Comparison of ENCODE assay signal across 8 cellular contexts in the genomic region with DNA sequence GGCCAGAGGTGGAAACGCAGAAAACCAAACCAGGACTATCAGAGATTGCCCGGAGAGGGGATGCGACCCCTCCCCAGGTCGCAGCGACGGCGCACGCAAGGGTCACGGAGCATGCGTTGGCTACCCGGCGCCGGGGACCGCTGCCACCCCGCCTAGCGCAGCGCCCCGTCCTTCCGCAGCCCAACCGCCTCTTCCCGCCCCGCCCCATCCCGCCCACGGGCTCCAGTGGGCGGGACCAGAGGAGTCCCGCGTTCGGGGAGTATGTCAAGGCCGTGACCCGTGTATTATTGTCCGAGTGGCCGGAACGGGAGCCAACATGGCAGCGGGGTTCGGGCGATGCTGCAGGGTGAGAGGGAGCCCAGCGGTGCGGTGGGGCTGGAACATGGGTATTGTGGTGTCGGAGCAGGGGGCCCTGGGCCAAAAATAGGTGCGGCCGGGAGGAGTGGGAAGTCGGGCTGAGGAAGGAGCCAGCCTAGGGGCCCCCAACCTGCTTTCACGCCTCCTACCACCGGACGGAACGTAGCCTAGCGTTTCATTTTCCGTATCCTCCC. TPM values are rescaled to one million over a fixed set of nuclear protein-coding genes. Genes with fewer than 3 reads are reported as not detected.
DNase-seq lines count a peak whose midpoint lies in the region; FAIRE-seq and TF ChIP-seq lines count a peak whose summit lies in the region.

A gene (plus strand): TSS at position 238 of the 551 bp plus-strand sequence. CDS start 79 bp downstream, at position 317.

- peaks cover 2% of the 10 kb centered on the region for H3K79me1 ChIP-seq in H9 (ENCODE audit: insufficient read depth, low read depth, low read length, poor library complexity, severe bottlenecking)

- no peak within 1 kb of the TSS for H2BK12ac ChIP-seq in H9 (ENCODE audit: insufficient read length, low read depth, low read length)

- H3K4me1 ChIP-seq in H9 (ENCODE audit: insufficient read depth, low read length): peaks cover 2% of the 10 kb centered on the region; the same call in 1 of the 2 replicates

- H2BK5ac ChIP-seq in H9 (ENCODE audit: insufficient read length, low read length): no peak within 1 kb of the TSS

- DNase-seq in GF-D8 (lab: John Stamatoyannopoulos, UW): peak; percentile 60
- peak; percentile 84 for DNase-seq in H9
- DNase-seq in M059J (ENCODE audit: low read depth): peak; percentile 89
- DNase-seq in SK-N-DZ (ENCODE audit: low spot score): peak; percentile 89
- peak; percentile 86 for DNase-seq in activated naive CD4-positive, alpha-beta T cell treated with anti-CD3 and anti-CD28 coated beads for 36 hours
- peak; percentile 82 to 84 for DNase-seq in frontal cortex (ENCODE audit: low spot score in 2 of 2)
- peak; percentile 36 to 93 (median 87) for DNase-seq in nucleus accumbens (lab: John Stamatoyannopoulos, UW)
- DNase-seq in superior temporal gyrus (ENCODE audit: extremely low spot score): peak; percentile 89

- no peaks in the 10 kb centered on the region for H3K27me3 ChIP-seq in H9 (ENCODE audit: insufficient read depth, low read length)

- H2BK120ac ChIP-seq in H9 (ENCODE audit: low read depth, low read length, poor library complexity, severe bottlenecking): no peak within 1 kb of the TSS

- peaks cover 2% of the 10 kb centered on the region; the same call in 1 of the 2 replicates for H3K79me2 ChIP-seq in H9 (ENCODE audit: insufficient read depth, low read length)

- no peak within 1 kb of the TSS for H2BK20ac ChIP-seq in H9 (ENCODE audit: low read depth, low read length, poor library complexity, severe bottlenecking)

- H3K4ac ChIP-seq in H9 (ENCODE audit: low read depth, low read length): no peak within 1 kb of the TSS

- H3K9ac ChIP-seq in H9 (ENCODE audit: extremely low read depth, insufficient read length, low read length): peak within 1 kb of the TSS; percentile 83

- no peak within 1 kb of the TSS for H2BK15ac ChIP-seq in H9 (ENCODE audit: low read depth, low read length)

- H3K9me3 Mint-ChIP-seq in H9: peaks cover 0 to 5% of the 10 kb centered on the region in 2 experiments; a peak in 2 of 5 replicates
- no peaks in the 10 kb centered on the region for H3K9me3 Mint-ChIP-seq in activated naive CD4-positive, alpha-beta T cell treated with anti-CD3 and anti-CD28 coated beads for 36 hours

- no peak within 1 kb of the TSS for H2AK5ac ChIP-seq in H9 (ENCODE audit: insufficient read length, low read length)

- H3K27ac ChIP-seq in H9 (ENCODE audit: insufficient read length, low read depth, low read length): peak within 1 kb of the TSS; percentile 41

- peak within 1 kb of the TSS; percentile 98 for H3K4me3 Mint-ChIP-seq in H9
- H3K4me3 Mint-ChIP-seq in activated naive CD4-positive, alpha-beta T cell treated with anti-CD3 and anti-CD28 coated beads for 36 hours: peak within 1 kb of the TSS; percentile 100

- no peak within 1 kb of the TSS for H3K23ac ChIP-seq in H9 (ENCODE audit: insufficient read length, low read depth, low read length)

- no peaks in the 10 kb centered on the region for H4K20me1 ChIP-seq in H9 (ENCODE audit: control insufficient read depth, insufficient read depth, insufficient read length)

- H3K9me3 ChIP-seq in H9 (ENCODE audit: control insufficient read depth, low read depth, low read length): no peaks in the 10 kb centered on the region

- peak within 1 kb of the TSS; percentile 92 for H3K18ac ChIP-seq in H9 (ENCODE audit: insufficient read length, low read depth, low read length)

- H3K27ac Mint-ChIP-seq in H9: peak within 1 kb of the TSS; percentile 97 to 98 (median 98)
- H3K27ac Mint-ChIP-seq in activated naive CD4-positive, alpha-beta T cell treated with anti-CD3 and anti-CD28 coated beads for 36 hours: peak within 1 kb of the TSS; percentile 97

- CTCF ChIA-PET in activated naive CD4-positive, alpha-beta T cell treated with anti-CD3 and anti-CD28 coated beads for 36 hours (lab: Charles Lee): no interaction called here

- H4K91ac ChIP-seq in H9 (ENCODE audit: insufficient read length, low read depth, low read length): no peak within 1 kb of the TSS

- no peak for FAIRE-seq in frontal cortex (lab: Jason Lieb, UNC)

- no peak within 1 kb of the TSS for H2AFZ ChIP-seq in H9 (ENCODE audit: low read length)

- TF ChIP-seq CTCF in H9 (conservative IDR thresholded peaks at IDR 0.05): no peak

- WGBS in H9 (ENCODE audit: extremely low coverage, insufficient read length, low lambda C conversion rate): no CpG with 5 or more reads among the region's 48 CpGs

- H4K8ac ChIP-seq in H9 (replicated peaks; ENCODE audit: insufficient read length, low read depth, low read length): no peak within 1 kb of the TSS

- peaks cover 0 to 8% (median 6%) of the 10 kb centered on the region in 3 experiments; a peak in 4 of 7 replicates for H3K36me3 Mint-ChIP-seq in H9 (ENCODE audit: insufficient read depth in 1 of 3, low read depth in 3 of 3)
- peaks cover 4% of the 10 kb centered on the region for H3K36me3 Mint-ChIP-seq in activated naive CD4-positive, alpha-beta T cell treated with anti-CD3 and anti-CD28 coated beads for 36 hours (ENCODE audit: low read depth)

- H3K27me3 Mint-ChIP-seq in H9 (ENCODE audit: low read depth): peaks cover 4% of the 10 kb centered on the region
- H3K27me3 Mint-ChIP-seq in activated naive CD4-positive, alpha-beta T cell treated with anti-CD3 and anti-CD28 coated beads for 36 hours (ENCODE audit: low read depth): no peaks in the 10 kb centered on the region

- intact Hi-C loops in activated naive CD4-positive, alpha-beta T cell treated with anti-CD3 and anti-CD28 coated beads for 36 hours (cut with micrococcal nuclease): loop anchor here (1.0 to 10.0 kb wide), 7 partner anchors 62 to 1710 kb away; a partner anchor contains a TSS

- H3K14ac ChIP-seq in H9 (ENCODE audit: insufficient read depth, low read length): peak within 1 kb of the TSS; percentile 96

- no peak within 1 kb of the TSS for H3K56ac ChIP-seq in H9 (ENCODE audit: insufficient read length, low read depth, low read length)

- peaks cover 44 to 47% of the 10 kb centered on the region in 2 experiments for H3K4me1 Mint-ChIP-seq in H9
- H3K4me1 Mint-ChIP-seq in activated naive CD4-positive, alpha-beta T cell treated with anti-CD3 and anti-CD28 coated beads for 36 hours (ENCODE audit: low read depth): peaks cover 37% of the 10 kb centered on the region

- peak within 1 kb of the TSS; percentile 83 for H3K4me2 ChIP-seq in H9 (ENCODE audit: insufficient read depth, insufficient read length, low read length)

- peaks cover 7% of the 10 kb centered on the region for H3K23me2 ChIP-seq in H9 (ENCODE audit: insufficient read length, low read depth, low read length, poor library complexity, severe bottlenecking)

- no peak within 1 kb of the TSS for H4K5ac ChIP-seq in H9 (ENCODE audit: insufficient read length, low read depth, low read length)

- H3T11ph ChIP-seq in H9 (ENCODE audit: low read length): no peak within 1 kb of the TSS

RNA-seq across cellular contexts. Expression of the gene that starts here (rescaled TPM):
- 51.3 and 52.2 TPM in 2 replicates for total RNA-seq in H9 (2021)
- total RNA-seq in M059J (2014; rRNA removed; shearing (Covaris generic)): 55.1 and 65.1 TPM in 2 replicates
- 74.3 and 77.8 TPM in 2 replicates for polyA plus RNA-seq in SK-N-DZ (2014; cell fraction: cytosol; rRNA removed)
- 62.9 and 66.0 TPM in 2 replicates for polyA plus RNA-seq in SK-N-DZ (2014; cell fraction: nucleus; rRNA removed)
- 10 to 100 TPM; 37.1 to 38.5 TPM for total RNA-seq in activated naive CD4-positive, alpha-beta T cell treated with anti-CD3 and anti-CD28 coated beads for 36 hours
- 54.2 TPM for total RNA-seq in frontal cortex

Comparison
In these comparisons a context has a peak if more than half of its experiments do, and no peak if none do; other contexts are left out.
1. Peak in every context shown above with its lines: DNase-seq and H3K27ac ChIP-seq.